In the genomic region with DNA sequence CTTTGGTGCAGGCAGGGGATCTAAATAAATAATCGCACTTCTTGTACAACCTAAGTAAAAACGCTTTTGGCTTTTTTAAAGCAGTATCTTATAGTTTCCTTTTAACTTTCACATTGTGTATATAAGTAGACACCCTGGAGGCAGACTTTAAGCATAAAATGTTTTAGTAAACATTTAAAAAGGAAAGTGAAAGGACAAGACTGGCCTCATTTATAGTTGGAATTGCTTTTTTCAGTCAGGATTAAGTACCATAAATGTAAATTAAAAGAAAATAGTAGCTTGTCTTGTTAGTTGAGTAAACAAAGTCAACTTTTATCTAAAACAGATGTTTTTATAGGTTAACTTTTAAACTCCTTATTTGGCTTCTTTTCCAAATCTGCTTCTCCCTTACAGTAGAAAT, we compare ENCODE assay signal across 2 cellular contexts.
TF ChIP-seq lines count a peak whose summit lies in the region.

No MANE protein-coding gene starts in this region.

TF ChIP-seq in GM12878, 131 proteins besides CTCF, POLR2A, EP300 and RAD21:
- TF ChIP-seq WRNIP1 (IDR thresholded peaks at IDR 0.05; ENCODE audit: borderline replicate concordance, low read depth, low read length) (no peak), RBBP5 (conservative IDR thresholded peaks at IDR 0.05) (no peak), STAT1 (conservative IDR thresholded peaks at IDR 0.05) (no peak), SMC3 (IDR thresholded peaks at IDR 0.05; ENCODE audit: borderline replicate concordance, low read length) (no peak), BRCA1 (IDR thresholded peaks at IDR 0.05; ENCODE audit: low read depth, low read length) (no peak), SRF (IDR thresholded peaks at IDR 0.05; ENCODE audit: low read depth in 2 of 2, low read length in 2 of 2) (no peak), ZNF384 (IDR thresholded peaks at IDR 0.05; ENCODE audit: borderline replicate concordance, low read depth, low read length) (no peak), SP1 (IDR thresholded peaks at IDR 0.05; ENCODE audit: low read depth, low read length) (no peak)
- TF ChIP-seq, protein P1, sequence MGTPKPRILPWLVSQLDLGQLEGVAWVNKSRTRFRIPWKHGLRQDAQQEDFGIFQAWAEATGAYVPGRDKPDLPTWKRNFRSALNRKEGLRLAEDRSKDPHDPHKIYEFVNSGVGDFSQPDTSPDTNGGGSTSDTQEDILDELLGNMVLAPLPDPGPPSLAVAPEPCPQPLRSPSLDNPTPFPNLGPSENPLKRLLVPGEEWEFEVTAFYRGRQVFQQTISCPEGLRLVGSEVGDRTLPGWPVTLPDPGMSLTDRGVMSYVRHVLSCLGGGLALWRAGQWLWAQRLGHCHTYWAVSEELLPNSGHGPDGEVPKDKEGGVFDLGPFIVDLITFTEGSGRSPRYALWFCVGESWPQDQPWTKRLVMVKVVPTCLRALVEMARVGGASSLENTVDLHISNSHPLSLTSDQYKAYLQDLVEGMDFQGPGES (IDR thresholded peaks at IDR 0.05): no peak
- TF ChIP-seq, protein P2, sequence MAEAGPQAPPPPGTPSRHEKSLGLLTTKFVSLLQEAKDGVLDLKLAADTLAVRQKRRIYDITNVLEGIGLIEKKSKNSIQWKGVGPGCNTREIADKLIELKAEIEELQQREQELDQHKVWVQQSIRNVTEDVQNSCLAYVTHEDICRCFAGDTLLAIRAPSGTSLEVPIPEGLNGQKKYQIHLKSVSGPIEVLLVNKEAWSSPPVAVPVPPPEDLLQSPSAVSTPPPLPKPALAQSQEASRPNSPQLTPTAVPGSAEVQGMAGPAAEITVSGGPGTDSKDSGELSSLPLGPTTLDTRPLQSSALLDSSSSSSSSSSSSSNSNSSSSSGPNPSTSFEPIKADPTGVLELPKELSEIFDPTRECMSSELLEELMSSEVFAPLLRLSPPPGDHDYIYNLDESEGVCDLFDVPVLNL (IDR thresholded peaks at IDR 0.05; ENCODE audit: low read depth, low read length): no peak

TF ChIP-seq in GM23338, 12 proteins besides CTCF, POLR2A, EP300 and RAD21:
- TF ChIP-seq ZNF114 (CRISPR knock-in tag; IDR thresholded peaks at IDR 0.05) (no peak), POLR2AphosphoS5 (IDR thresholded peaks at IDR 0.05; ENCODE audit: low read depth) (no peak), STAT1 (IDR thresholded peaks at IDR 0.05; ENCODE audit: unreplicated experiment) (no peak), EZH2 (IDR thresholded peaks at IDR 0.05; ENCODE audit: low read depth, unreplicated experiment) (no peak), EZH2phosphoT487 (IDR thresholded peaks at IDR 0.05; ENCODE audit: unreplicated experiment) (no peak), JUNB (IDR thresholded peaks at IDR 0.05; ENCODE audit: unreplicated experiment) (no peak), NANOG (IDR thresholded peaks at IDR 0.05; ENCODE audit: borderline replicate concordance) (no peak), ZNF331 (CRISPR knock-in tag; IDR thresholded peaks at IDR 0.05; ENCODE audit: low read depth) (no peak), CREB1 (CRISPR knock-in tag; IDR thresholded peaks at IDR 0.05; ENCODE audit: low read depth) (no peak)
- TF ChIP-seq, protein P3, sequence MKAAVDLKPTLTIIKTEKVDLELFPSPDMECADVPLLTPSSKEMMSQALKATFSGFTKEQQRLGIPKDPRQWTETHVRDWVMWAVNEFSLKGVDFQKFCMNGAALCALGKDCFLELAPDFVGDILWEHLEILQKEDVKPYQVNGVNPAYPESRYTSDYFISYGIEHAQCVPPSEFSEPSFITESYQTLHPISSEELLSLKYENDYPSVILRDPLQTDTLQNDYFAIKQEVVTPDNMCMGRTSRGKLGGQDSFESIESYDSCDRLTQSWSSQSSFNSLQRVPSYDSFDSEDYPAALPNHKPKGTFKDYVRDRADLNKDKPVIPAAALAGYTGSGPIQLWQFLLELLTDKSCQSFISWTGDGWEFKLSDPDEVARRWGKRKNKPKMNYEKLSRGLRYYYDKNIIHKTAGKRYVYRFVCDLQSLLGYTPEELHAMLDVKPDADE (IDR thresholded peaks at IDR 0.05): no peak
- TF ChIP-seq, protein P4, sequence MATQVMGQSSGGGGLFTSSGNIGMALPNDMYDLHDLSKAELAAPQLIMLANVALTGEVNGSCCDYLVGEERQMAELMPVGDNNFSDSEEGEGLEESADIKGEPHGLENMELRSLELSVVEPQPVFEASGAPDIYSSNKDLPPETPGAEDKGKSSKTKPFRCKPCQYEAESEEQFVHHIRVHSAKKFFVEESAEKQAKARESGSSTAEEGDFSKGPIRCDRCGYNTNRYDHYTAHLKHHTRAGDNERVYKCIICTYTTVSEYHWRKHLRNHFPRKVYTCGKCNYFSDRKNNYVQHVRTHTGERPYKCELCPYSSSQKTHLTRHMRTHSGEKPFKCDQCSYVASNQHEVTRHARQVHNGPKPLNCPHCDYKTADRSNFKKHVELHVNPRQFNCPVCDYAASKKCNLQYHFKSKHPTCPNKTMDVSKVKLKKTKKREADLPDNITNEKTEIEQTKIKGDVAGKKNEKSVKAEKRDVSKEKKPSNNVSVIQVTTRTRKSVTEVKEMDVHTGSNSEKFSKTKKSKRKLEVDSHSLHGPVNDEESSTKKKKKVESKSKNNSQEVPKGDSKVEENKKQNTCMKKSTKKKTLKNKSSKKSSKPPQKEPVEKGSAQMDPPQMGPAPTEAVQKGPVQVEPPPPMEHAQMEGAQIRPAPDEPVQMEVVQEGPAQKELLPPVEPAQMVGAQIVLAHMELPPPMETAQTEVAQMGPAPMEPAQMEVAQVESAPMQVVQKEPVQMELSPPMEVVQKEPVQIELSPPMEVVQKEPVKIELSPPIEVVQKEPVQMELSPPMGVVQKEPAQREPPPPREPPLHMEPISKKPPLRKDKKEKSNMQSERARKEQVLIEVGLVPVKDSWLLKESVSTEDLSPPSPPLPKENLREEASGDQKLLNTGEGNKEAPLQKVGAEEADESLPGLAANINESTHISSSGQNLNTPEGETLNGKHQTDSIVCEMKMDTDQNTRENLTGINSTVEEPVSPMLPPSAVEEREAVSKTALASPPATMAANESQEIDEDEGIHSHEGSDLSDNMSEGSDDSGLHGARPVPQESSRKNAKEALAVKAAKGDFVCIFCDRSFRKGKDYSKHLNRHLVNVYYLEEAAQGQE (IDR thresholded peaks at IDR 0.05; ENCODE audit: unreplicated experiment): no peak
- TF ChIP-seq, protein P5, sequence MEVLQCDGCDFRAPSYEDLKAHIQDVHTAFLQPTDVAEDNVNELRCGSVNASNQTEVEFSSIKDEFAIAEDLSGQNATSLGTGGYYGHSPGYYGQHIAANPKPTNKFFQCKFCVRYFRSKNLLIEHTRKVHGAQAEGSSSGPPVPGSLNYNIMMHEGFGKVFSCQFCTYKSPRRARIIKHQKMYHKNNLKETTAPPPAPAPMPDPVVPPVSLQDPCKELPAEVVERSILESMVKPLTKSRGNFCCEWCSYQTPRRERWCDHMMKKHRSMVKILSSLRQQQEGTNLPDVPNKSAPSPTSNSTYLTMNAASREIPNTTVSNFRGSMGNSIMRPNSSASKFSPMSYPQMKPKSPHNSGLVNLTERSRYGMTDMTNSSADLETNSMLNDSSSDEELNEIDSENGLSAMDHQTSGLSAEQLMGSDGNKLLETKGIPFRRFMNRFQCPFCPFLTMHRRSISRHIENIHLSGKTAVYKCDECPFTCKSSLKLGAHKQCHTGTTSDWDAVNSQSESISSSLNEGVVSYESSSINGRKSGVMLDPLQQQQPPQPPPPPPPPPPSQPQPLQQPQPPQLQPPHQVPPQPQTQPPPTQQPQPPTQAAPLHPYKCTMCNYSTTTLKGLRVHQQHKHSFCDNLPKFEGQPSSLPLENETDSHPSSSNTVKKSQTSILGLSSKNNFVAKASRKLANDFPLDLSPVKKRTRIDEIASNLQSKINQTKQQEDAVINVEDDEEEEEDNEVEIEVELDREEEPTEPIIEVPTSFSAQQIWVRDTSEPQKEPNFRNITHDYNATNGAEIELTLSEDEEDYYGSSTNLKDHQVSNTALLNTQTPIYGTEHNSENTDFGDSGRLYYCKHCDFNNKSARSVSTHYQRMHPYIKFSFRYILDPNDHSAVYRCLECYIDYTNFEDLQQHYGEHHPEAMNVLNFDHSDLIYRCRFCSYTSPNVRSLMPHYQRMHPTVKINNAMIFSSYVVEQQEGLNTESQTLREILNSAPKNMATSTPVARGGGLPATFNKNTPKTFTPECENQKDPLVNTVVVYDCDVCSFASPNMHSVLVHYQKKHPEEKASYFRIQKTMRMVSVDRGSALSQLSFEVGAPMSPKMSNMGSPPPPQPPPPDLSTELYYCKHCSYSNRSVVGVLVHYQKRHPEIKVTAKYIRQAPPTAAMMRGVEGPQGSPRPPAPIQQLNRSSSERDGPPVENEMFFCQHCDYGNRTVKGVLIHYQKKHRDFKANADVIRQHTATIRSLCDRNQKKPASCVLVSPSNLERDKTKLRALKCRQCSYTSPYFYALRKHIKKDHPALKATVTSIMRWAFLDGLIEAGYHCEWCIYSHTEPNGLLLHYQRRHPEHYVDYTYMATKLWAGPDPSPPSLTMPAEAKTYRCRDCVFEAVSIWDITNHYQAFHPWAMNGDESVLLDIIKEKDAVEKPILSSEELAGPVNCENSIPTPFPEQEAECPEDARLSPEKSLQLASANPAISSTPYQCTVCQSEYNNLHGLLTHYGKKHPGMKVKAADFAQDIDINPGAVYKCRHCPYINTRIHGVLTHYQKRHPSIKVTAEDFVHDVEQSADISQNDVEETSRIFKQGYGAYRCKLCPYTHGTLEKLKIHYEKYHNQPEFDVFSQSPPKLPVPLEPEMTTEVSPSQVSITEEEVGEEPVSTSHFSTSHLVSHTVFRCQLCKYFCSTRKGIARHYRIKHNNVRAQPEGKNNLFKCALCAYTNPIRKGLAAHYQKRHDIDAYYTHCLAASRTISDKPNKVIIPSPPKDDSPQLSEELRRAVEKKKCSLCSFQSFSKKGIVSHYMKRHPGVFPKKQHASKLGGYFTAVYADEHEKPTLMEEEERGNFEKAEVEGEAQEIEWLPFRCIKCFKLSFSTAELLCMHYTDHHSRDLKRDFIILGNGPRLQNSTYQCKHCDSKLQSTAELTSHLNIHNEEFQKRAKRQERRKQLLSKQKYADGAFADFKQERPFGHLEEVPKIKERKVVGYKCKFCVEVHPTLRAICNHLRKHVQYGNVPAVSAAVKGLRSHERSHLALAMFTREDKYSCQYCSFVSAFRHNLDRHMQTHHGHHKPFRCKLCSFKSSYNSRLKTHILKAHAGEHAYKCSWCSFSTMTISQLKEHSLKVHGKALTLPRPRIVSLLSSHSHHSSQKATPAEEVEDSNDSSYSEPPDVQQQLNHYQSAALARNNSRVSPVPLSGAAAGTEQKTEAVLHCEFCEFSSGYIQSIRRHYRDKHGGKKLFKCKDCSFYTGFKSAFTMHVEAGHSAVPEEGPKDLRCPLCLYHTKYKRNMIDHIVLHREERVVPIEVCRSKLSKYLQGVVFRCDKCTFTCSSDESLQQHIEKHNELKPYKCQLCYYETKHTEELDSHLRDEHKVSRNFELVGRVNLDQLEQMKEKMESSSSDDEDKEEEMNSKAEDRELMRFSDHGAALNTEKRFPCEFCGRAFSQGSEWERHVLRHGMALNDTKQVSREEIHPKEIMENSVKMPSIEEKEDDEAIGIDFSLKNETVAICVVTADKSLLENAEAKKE (CRISPR knock-in tag; IDR thresholded peaks at IDR 0.05): no peak
